Comparison of ENCODE assay signal across 24 cellular contexts in genomic region chr1:245654460-245655050, GRCh38.
DNase-seq lines count a peak whose midpoint lies in the region; ATAC-seq and TF ChIP-seq lines count a peak whose summit lies in the region.
"Had no signal": no experiment of that assay in that cellular context is flagged by ENCODE, and none has a peak within 500 bp of the region (broad histone marks: within the 10 kb centered on the region; RNA-seq: fewer than 3 reads in every experiment).

No MANE protein-coding gene starts in this region.

- H2AFZ ChIP-seq in mesenchymal stem cell (ENCODE audit: low read depth, low read length) (no peak overlapping the region), SK-N-SH (ENCODE audit: low read depth) (no peak overlapping the region), MM.1S (ENCODE audit: low read length) (no peak overlapping the region)

- POLR2A ChIA-PET in SK-N-SH (lab: Yijun Ruan, JAX) = no interaction called here

- peaks cover 15% of the 10 kb centered on the region for H3K27me3 Mint-ChIP-seq in endodermal cell (ENCODE audit: insufficient read depth)
- H3K27me3 Mint-ChIP-seq in activated CD4-positive, alpha-beta T cell treated with anti-CD3 and anti-CD28 coated beads, Interleukin-2, amount 10 ng/mL, durations not matched to agents 24 days and 14 days = no peaks in the 10 kb centered on the region

- H3K27ac ChIP-seq in right cardiac atrium (ENCODE audit: low read length) (no peak overlapping the region), heart right ventricle (no peak overlapping the region), endodermal cell (ENCODE audit: low read depth, low read length) (peak overlapping the region; percentile 40), mesenchymal stem cell (ENCODE audit: low read length, poor library complexity, severe bottlenecking) (no peak overlapping the region), spleen (no peak overlapping the region), SK-N-SH (ENCODE audit: low read depth in 2 of 2, low read length in 1 of 2) (0 out of 4 replicates have a peak overlapping the region, but pooled peaks of 1 of the 2 experiments have one; percentile 8), MM.1S (ENCODE audit: low read length) (no peak overlapping the region)
- H3K27ac ChIP-seq: A549, BLaER1 had no signal

- peak; percentile 56 to 57 for ATAC-seq in right cardiac atrium
- no peak for ATAC-seq in heart right ventricle
- ATAC-seq: A549, HepG2, PC-3 had no signal

- no peak overlapping the region for H3K4ac ChIP-seq in mesenchymal stem cell (ENCODE audit: low read depth in 1 of 2, low read length in 2 of 2)

- no peak overlapping the region for H4K91ac ChIP-seq in mesenchymal stem cell (ENCODE audit: low read length)

- H3K79me1 ChIP-seq in mesenchymal stem cell (replicated peaks; ENCODE audit: low read length, poor library complexity, severe bottlenecking) = no peaks in the 10 kb centered on the region

- no peaks in the 10 kb centered on the region for H3K9me3 ChIP-seq in right cardiac atrium (ENCODE audit: control insufficient read depth, low read length)
- H3K9me3 ChIP-seq in heart right ventricle = no peaks in the 10 kb centered on the region
- peaks cover 17% of the 10 kb centered on the region for H3K9me3 ChIP-seq in endodermal cell (ENCODE audit: control insufficient read depth, low read length)
- H3K9me3 ChIP-seq in mesenchymal stem cell (ENCODE audit: control insufficient read depth, low read length) = no peaks in the 10 kb centered on the region
- H3K9me3 ChIP-seq in spleen = no peaks in the 10 kb centered on the region
- H3K9me3 ChIP-seq in SK-N-SH = no peaks in the 10 kb centered on the region
- H3K9me3 ChIP-seq in MM.1S (replicated peaks; ENCODE audit: insufficient read depth, low read length) = no peaks in the 10 kb centered on the region
- H3K9me3 ChIP-seq: A549, BLaER1 had no signal

- no peaks in the 10 kb centered on the region for H3K36me3 ChIP-seq in heart right ventricle
- peaks cover 14% of the 10 kb centered on the region for H3K36me3 ChIP-seq in endodermal cell (ENCODE audit: control insufficient read depth, insufficient read depth, low read length)
- no peaks in the 10 kb centered on the region for H3K36me3 ChIP-seq in mesenchymal stem cell (ENCODE audit: control insufficient read depth in 1 of 2, insufficient read depth in 2 of 2, low read depth in 1 of 2, low read length in 2 of 2)
- H3K36me3 ChIP-seq in spleen = no peaks in the 10 kb centered on the region
- H3K36me3 ChIP-seq in SK-N-SH (replicated peaks in 1 of 2; ENCODE audit: control insufficient read depth in 1 of 2, insufficient read depth in 2 of 2, low read length in 1 of 2) = peaks cover 4 to 46% of the 10 kb centered on the region in 2 experiments
- H3K36me3 ChIP-seq in MM.1S (replicated peaks; ENCODE audit: insufficient read depth, low read length) = no peaks in the 10 kb centered on the region
- H3K36me3 ChIP-seq: BLaER1 had no signal

- H3K4me1 Mint-ChIP-seq in endodermal cell = peaks cover 38% of the 10 kb centered on the region
- H3K4me1 Mint-ChIP-seq in activated CD4-positive, alpha-beta T cell treated with anti-CD3 and anti-CD28 coated beads, Interleukin-2, amount 10 ng/mL, durations not matched to agents 24 days and 14 days = peaks cover 1% of the 10 kb centered on the region
- H3K4me1 Mint-ChIP-seq: CD4-positive, alpha-beta memory T cell had no signal

- DNase-seq in right cardiac atrium (no peak), heart right ventricle (no peak), endodermal cell (peak; percentile 91), mesenchymal stem cell (no peak), spleen (peak; percentile 60), SK-N-SH (no peak), MM.1S (no peak)
- no peak for DNase-seq in activated CD4-positive, alpha-beta T cell treated with anti-CD3 and anti-CD28 coated beads, Interleukin-2, amount 10 ng/mL, durations not matched to agents 24 days and 14 days
- DNase-seq: Calu3; CD4-positive, alpha-beta memory T cell; DMS53; EL; KBM-7; NCI-H1417; NCI-H187; NCI-H2107; NCI-H524; NCI-H82; PC-3; RPMI8226; SIG-M5 had no signal

- H3K4me3 ChIP-seq in right cardiac atrium (ENCODE audit: low read length) (no peak overlapping the region), heart right ventricle (no peak overlapping the region), endodermal cell (ENCODE audit: low read length) (no peak overlapping the region), mesenchymal stem cell (ENCODE audit: insufficient read depth in 1 of 2, low read depth in 1 of 2, low read length in 2 of 2) (no peak overlapping the region), spleen (no peak overlapping the region), SK-N-SH (ENCODE audit: low read depth in 2 of 2, low read length in 1 of 2) (no peak overlapping the region), MM.1S (ENCODE audit: low read length) (no peak overlapping the region)
- H3K4me3 ChIP-seq: A549, BLaER1 had no signal

- H3F3A ChIP-seq in SK-N-SH (replicated peaks; ENCODE audit: insufficient read depth) (no peaks in the 10 kb centered on the region), MM.1S (ENCODE audit: insufficient read depth, low read length) (no peaks in the 10 kb centered on the region)

- whole genome bisulfite sequencing in right cardiac atrium = 51% methylated on average over 9 of the region's 9 CpGs
- WGBS in heart right ventricle, 2 donors = 46 to 52% methylated on average over 9 of the region's 9 CpGs
- WGBS in endodermal cell (ENCODE audit: insufficient coverage in 1 of 2, insufficient read length in 1 of 2), 2 experiments = 47 to 71% methylated on average over 6 to 9 of the region's 9 CpGs
- WGBS in mesenchymal stem cell = 69% methylated on average over 9 of the region's 9 CpGs
- 80 to 87% (median 81%) methylated on average over 9 of the region's 9 CpGs for WGBS in spleen, 5 donors
- WGBS in SK-N-SH (ENCODE audit: low lambda C conversion rate) = 86% methylated on average over 9 of the region's 9 CpGs

- H4K20me1 ChIP-seq in SK-N-SH (ENCODE audit: insufficient read depth) = no peaks in the 10 kb centered on the region
- H4K20me1 ChIP-seq in MM.1S (ENCODE audit: insufficient read depth, low read length) = no peaks in the 10 kb centered on the region
- H4K20me1 ChIP-seq: BLaER1 had no signal

- no peak for TF ChIP-seq POLR2A in spleen (IDR thresholded peaks at IDR 0.05)

- H3K14ac ChIP-seq in mesenchymal stem cell (ENCODE audit: low read length in 2 of 2) = no peak overlapping the region

- H3K27me3 ChIP-seq in right cardiac atrium (ENCODE audit: control insufficient read depth, insufficient read depth) = no peaks in the 10 kb centered on the region
- peaks cover 0 to 4% (median 0%) of the 10 kb centered on the region in 7 donors for H3K27me3 ChIP-seq in heart right ventricle
- no peaks in the 10 kb centered on the region for H3K27me3 ChIP-seq in endodermal cell (ENCODE audit: control insufficient read depth, insufficient read depth, low read length, poor library complexity, severe bottlenecking)
- H3K27me3 ChIP-seq in mesenchymal stem cell (ENCODE audit: control insufficient read depth in 1 of 2, insufficient read depth in 1 of 2, low read length in 2 of 2) = peaks cover 4 to 21% of the 10 kb centered on the region in 2 experiments
- no peaks in the 10 kb centered on the region for H3K27me3 ChIP-seq in spleen (replicated peaks in 1 of 7)
- no peaks in the 10 kb centered on the region for H3K27me3 ChIP-seq in SK-N-SH (ENCODE audit: insufficient read depth)
- H3K27me3 ChIP-seq in MM.1S (replicated peaks; ENCODE audit: insufficient read depth, low read length) = no peaks in the 10 kb centered on the region
- H3K27me3 ChIP-seq: BLaER1 had no signal

- H3K4me2 ChIP-seq in mesenchymal stem cell (ENCODE audit: low read length, poor library complexity, severe bottlenecking) (no peak overlapping the region), SK-N-SH (no peak overlapping the region), MM.1S (ENCODE audit: low read depth, low read length) (no peak overlapping the region)
- H3K4me2 ChIP-seq: A549, BLaER1 had no signal

- CTCF ChIA-PET in SK-N-SH (lab: Yijun Ruan, JAX) = no interaction called here

- H3K79me2 ChIP-seq in SK-N-SH (ENCODE audit: insufficient read depth) (no peaks in the 10 kb centered on the region), MM.1S (ENCODE audit: low read length) (no peaks in the 10 kb centered on the region)

- TF ChIP-seq CTCF in heart right ventricle (IDR thresholded peaks at IDR 0.05) = no peak
- TF ChIP-seq CTCF in endodermal cell (conservative IDR thresholded peaks at IDR 0.05) = no peak
- TF ChIP-seq CTCF in spleen (IDR thresholded peaks at IDR 0.05 in 8 of 11, conservative IDR thresholded peaks at IDR 0.05 in 3 of 11) = no peak
- TF ChIP-seq CTCF in SK-N-SH (IDR thresholded peaks at IDR 0.05) = no peak
- TF ChIP-seq CTCF in MM.1S (IDR thresholded peaks at IDR 0.05; ENCODE audit: low read length) = no peak

- H3K36me3 Mint-ChIP-seq in endodermal cell (ENCODE audit: low read depth) = peaks cover 38% of the 10 kb centered on the region
- H3K36me3 Mint-ChIP-seq in activated CD4-positive, alpha-beta T cell treated with anti-CD3 and anti-CD28 coated beads, Interleukin-2, amount 10 ng/mL, durations not matched to agents 24 days and 14 days (ENCODE audit: low read depth) = no peaks in the 10 kb centered on the region
- H3K36me3 Mint-ChIP-seq: CD4-positive, alpha-beta memory T cell had no signal

- no peak overlapping the region for H3K23ac ChIP-seq in mesenchymal stem cell (ENCODE audit: low read length in 2 of 2)

- H3K9me2 ChIP-seq in SK-N-SH (no peaks in the 10 kb centered on the region), MM.1S (replicated peaks; ENCODE audit: insufficient read depth, low read length) (no peaks in the 10 kb centered on the region)

- H2BK15ac ChIP-seq in mesenchymal stem cell (ENCODE audit: low read depth, poor library complexity, severe bottlenecking) = no peak overlapping the region

- peak overlapping the region; percentile 8 for H2BK120ac ChIP-seq in mesenchymal stem cell (ENCODE audit: low read depth, low read length)

- TF ChIP-seq RAD21 in SK-N-SH (IDR thresholded peaks at IDR 0.05; ENCODE audit: low read length) = no peak

- H2BK5ac ChIP-seq in mesenchymal stem cell (ENCODE audit: low read depth, low read length, poor library complexity, severe bottlenecking) = no peak overlapping the region

- H3K9me3 Mint-ChIP-seq in endodermal cell = peaks cover 23% of the 10 kb centered on the region
- no peaks in the 10 kb centered on the region for H3K9me3 Mint-ChIP-seq in activated CD4-positive, alpha-beta T cell treated with anti-CD3 and anti-CD28 coated beads, Interleukin-2, amount 10 ng/mL, durations not matched to agents 24 days and 14 days

- H4K8ac ChIP-seq in mesenchymal stem cell (ENCODE audit: low read length) = no peak overlapping the region

- no peaks in the 10 kb centered on the region for H3K4me1 ChIP-seq in right cardiac atrium (ENCODE audit: control insufficient read depth, insufficient read depth, low read length)
- no peaks in the 10 kb centered on the region for H3K4me1 ChIP-seq in heart right ventricle
- H3K4me1 ChIP-seq in endodermal cell (ENCODE audit: control insufficient read depth, insufficient read depth, low read length) = peaks cover 10% of the 10 kb centered on the region
- H3K4me1 ChIP-seq in mesenchymal stem cell (ENCODE audit: control insufficient read depth, insufficient read depth, low read depth, low read length) = no peaks in the 10 kb centered on the region
- no peaks in the 10 kb centered on the region for H3K4me1 ChIP-seq in spleen
- no peaks in the 10 kb centered on the region; a peak in 1 of 4 replicates for H3K4me1 ChIP-seq in SK-N-SH (ENCODE audit: control insufficient read depth in 1 of 2, insufficient read depth in 2 of 2, low read depth in 1 of 2, low read length in 1 of 2)
- H3K4me1 ChIP-seq in MM.1S (ENCODE audit: low read length) = no peaks in the 10 kb centered on the region
- H3K4me1 ChIP-seq: A549 had no signal

- no peak overlapping the region for H3K18ac ChIP-seq in mesenchymal stem cell (ENCODE audit: low read depth in 1 of 2, low read length in 2 of 2)

- H3K9ac ChIP-seq in endodermal cell (ENCODE audit: extremely low read depth, low read length, poor library complexity, severe bottlenecking) = peak overlapping the region; percentile 40
- H3K9ac ChIP-seq in mesenchymal stem cell (ENCODE audit: low read length) = no peak overlapping the region
- no peak overlapping the region for H3K9ac ChIP-seq in SK-N-SH
- no peak overlapping the region for H3K9ac ChIP-seq in MM.1S (ENCODE audit: low read length)
- H3K9ac ChIP-seq: BLaER1 had no signal

- no peak overlapping the region for H2AK5ac ChIP-seq in mesenchymal stem cell (ENCODE audit: low read length, severe bottlenecking)

- H2BK12ac ChIP-seq in mesenchymal stem cell (ENCODE audit: low read length in 2 of 2) = no peak overlapping the region

- intact Hi-C loops in right cardiac atrium (cut with DNase I) = no loop called here
- intact Hi-C loops in heart right ventricle (cut with DNase I) = no loop called here
- intact Hi-C loops in spleen (cut with DNase I; ENCODE audit: low total_unique reads) = no loop called here
- intact Hi-C loops in activated CD4-positive, alpha-beta T cell treated with anti-CD3 and anti-CD28 coated beads, Interleukin-2, amount 10 ng/mL, durations not matched to agents 24 days and 14 days (cut with micrococcal nuclease) = no loop called here

- peak overlapping the region; percentile 20 for H3K4me3 Mint-ChIP-seq in endodermal cell
- H3K4me3 Mint-ChIP-seq in activated CD4-positive, alpha-beta T cell treated with anti-CD3 and anti-CD28 coated beads, Interleukin-2, amount 10 ng/mL, durations not matched to agents 24 days and 14 days = no peak overlapping the region
- H3K4me3 Mint-ChIP-seq: CD4-positive, alpha-beta memory T cell had no signal

- peak overlapping the region; percentile 96 for H3K27ac Mint-ChIP-seq in endodermal cell
- no peak overlapping the region for H3K27ac Mint-ChIP-seq in activated CD4-positive, alpha-beta T cell treated with anti-CD3 and anti-CD28 coated beads, Interleukin-2, amount 10 ng/mL, durations not matched to agents 24 days and 14 days
- H3K27ac Mint-ChIP-seq: CD4-positive, alpha-beta memory T cell had no signal

- TF ChIP-seq EP300 in SK-N-SH (IDR thresholded peaks at IDR 0.05; ENCODE audit: borderline replicate concordance in 1 of 2, low read depth in 1 of 2, low read length in 1 of 2) = no peak

Comparison
In these comparisons a context has a peak if more than half of its experiments do, and no peak if none do; other contexts are left out.
1. ATAC-seq: peak in right cardiac atrium (2 of 2); none in heart right ventricle (0 of 8).
2. DNase-seq: peak in endodermal cell (single experiment) and spleen (single experiment); none in right cardiac atrium (0 of 3), heart right ventricle (0 of 2), mesenchymal stem cell (single experiment), SK-N-SH (single experiment), activated CD4-positive, alpha-beta T cell treated with anti-CD3 and anti-CD28 coated beads, Interleukin-2, amount 10 ng/mL, durations not matched to agents 24 days and 14 days (single experiment) and MM.1S (single experiment).